In genomic region chr4:9532134-9532862, GRCh38 we compare ENCODE assay signal across 8 cellular contexts.
A peak's percentile ranks its signal among the peaks of the same experiment; 100 is the strongest.
DNase-seq lines count a peak whose midpoint lies in the region; ATAC-seq and TF ChIP-seq lines count a peak whose summit lies in the region.
"Not testable (repeated sequence)": the region's sequence is repeated elsewhere in the genome, so short reads cannot be mapped to it uniquely, and the experiment has no call there.

No MANE protein-coding gene starts in this region.

- peak in 1 of 3 donors; percentile 78 for TF ChIP-seq CTCF in omental fat pad (IDR thresholded peaks at IDR 0.05)

- peak; percentile 77 for DNase-seq in COLO668 (lab: John Stamatoyannopoulos, UW; ENCODE audit: unreplicated experiment)
- peak in 39 of 76 experiments; percentile 1 to 40 (median 11) for DNase-seq in HUDEP-2 (lab: John Stamatoyannopoulos, UW; ENCODE audit: unreplicated experiment in 76 of 76)
- peak; percentile 15 for DNase-seq in NCI-H748 treated with DMSO at 0.1 percent for 48 hours (lab: John Stamatoyannopoulos, UW)
- DNase-seq in activated CD4-positive, alpha-beta T cell treated with anti-CD3 and anti-CD28 coated beads, Interleukin-2, amount 50 U/mL, for 24 hours (ENCODE audit: low read depth in 1 of 2, low spot score in 1 of 2), result peak; percentile 50 to 61
- DNase-seq in T47D (ENCODE audit: low read depth in 1 of 2, low spot score in 1 of 2), result peak; percentile 30
- peak; percentile 66 for DNase-seq in hepatic stellate cell (ENCODE audit: low spot score)
- DNase-seq in omental fat pad (ENCODE audit: low spot score), result peak; percentile 44
- DNase-seq in stimulated activated CD8-positive, alpha-beta memory T cell treated with anti-CD3 and anti-CD28 coated beads, Interleukin-7, amount 100 ng/mL, for 1 hour (ENCODE audit: low read depth in 2 of 2), result peak; percentile 42 to 45

- in situ Hi-C loops in T47D (cut with HindIII; ENCODE audit: low pct_unique_long_range_greater_than_20kb, low sequenced_read_pairs), result not testable (repeated sequence)

- not testable (repeated sequence) for ATAC-seq in omental fat pad (ENCODE audit: low FRiP score)

Comparison
In these comparisons a context has a peak if more than half of its experiments do, and no peak if none do; other contexts are left out.
1. DNase-seq: peak in every context shown above with its lines; median percentile 77 in COLO668; 66 in hepatic stellate cell; 56 in activated CD4-positive, alpha-beta T cell treated with anti-CD3 and anti-CD28 coated beads, Interleukin-2, amount 50 U/mL, for 24 hours; 44 in omental fat pad; 44 in stimulated activated CD8-positive, alpha-beta memory T cell treated with anti-CD3 and anti-CD28 coated beads, Interleukin-7, amount 100 ng/mL, for 1 hour; 30 in T47D; 15 in NCI-H748 treated with DMSO at 0.1 percent for 48 hours; 11 in HUDEP-2.